In genomic region chrX:75156537-75156945, GRCh38 we compare ENCODE assay signal across 8 cellular contexts. TPM values are rescaled to one million over a fixed set of nuclear protein-coding genes. Genes with fewer than 3 reads are reported as not detected.
DNase-seq lines count a peak whose midpoint lies in the region; ATAC-seq and TF ChIP-seq lines count a peak whose summit lies in the region.

No MANE protein-coding gene starts in this region.

- H3K4me3 Mint-ChIP-seq in activated T-helper 17 cell treated with anti-CD3 and anti-CD28 coated beads, Interleukin-2, amount 50 U/mL, for 72 hours = peak overlapping the region; percentile 99

- no peak for TF ChIP-seq POLR2A in heart left ventricle (IDR thresholded peaks at IDR 0.05)

- no peaks in the 10 kb centered on the region for H3K27me3 ChIP-seq in heart left ventricle

- peak; percentile 1 for DNase-seq in ELR (ENCODE audit: low read depth)
- no peak for DNase-seq in heart left ventricle
- peak; percentile 62 for DNase-seq in renal cortical epithelial cell (ENCODE audit: low read depth)
- DNase-seq in posterior cingulate gyrus = no peak
- DNase-seq in HuH-7 (ENCODE audit: low spot score) = no peak

- H3K27ac Mint-ChIP-seq in activated T-helper 17 cell treated with anti-CD3 and anti-CD28 coated beads, Interleukin-2, amount 50 U/mL, for 72 hours = peak overlapping the region; percentile 98

- WGBS in heart left ventricle, 4 donors = 10 to 41% (median 29%) methylated on average over 7 of the region's 7 CpGs

- H3K4me1 ChIP-seq in heart left ventricle = peaks cover 0 to 20% (median 5%) of the 10 kb centered on the region in 12 donors

- ATAC-seq in HG03432 (IDR thresholded peaks at IDR 0.05; ENCODE audit: unreplicated experiment) (peak; percentile 26), heart left ventricle (no peak), GM21381 (IDR thresholded peaks at IDR 0.05; ENCODE audit: unreplicated experiment) (no peak)
- ATAC-seq in activated T-helper 17 cell treated with anti-CD3 and anti-CD28 coated beads, Interleukin-2, amount 50 U/mL, for 72 hours (replicated peaks) = no peak

- H3K9me3 ChIP-seq in heart left ventricle = no peaks in the 10 kb centered on the region

- H3K27me3 Mint-ChIP-seq in activated T-helper 17 cell treated with anti-CD3 and anti-CD28 coated beads, Interleukin-2, amount 50 U/mL, for 72 hours = no peaks in the 10 kb centered on the region

- no peaks in the 10 kb centered on the region for H3K36me3 ChIP-seq in heart left ventricle

- H3K9me3 Mint-ChIP-seq in activated T-helper 17 cell treated with anti-CD3 and anti-CD28 coated beads, Interleukin-2, amount 50 U/mL, for 72 hours = no peaks in the 10 kb centered on the region

- intact Hi-C loops in heart left ventricle (cut with DNase I) (loop anchor here in 4 of 10 donors (5.0 to 10.0 kb wide), 3 partner anchors 116 to 366 kb away; partner anchors contain the start of genes UPRT (in 3 of the 4) and ZDHHC15 (in 1 of the 4)), posterior cingulate gyrus (cut with DNase I) (no loop called here)

- peaks cover 16% of the 10 kb centered on the region for H3K4me1 Mint-ChIP-seq in activated T-helper 17 cell treated with anti-CD3 and anti-CD28 coated beads, Interleukin-2, amount 50 U/mL, for 72 hours

- H3K4me3 ChIP-seq in heart left ventricle = peak overlapping the region; percentile 13 to 85 (median 67)

- peak overlapping the region; percentile 26 to 90 (median 80) for H3K27ac ChIP-seq in heart left ventricle

- TF ChIP-seq CTCF in heart left ventricle (IDR thresholded peaks at IDR 0.05) = no peak

- peaks cover 34% of the 10 kb centered on the region for H3K36me3 Mint-ChIP-seq in activated T-helper 17 cell treated with anti-CD3 and anti-CD28 coated beads, Interleukin-2, amount 50 U/mL, for 72 hours (ENCODE audit: low read depth)

RNA-seq across cellular contexts. Expression of gene ABCB7, which starts 0.5 kb away (rescaled TPM):
- 10 to 100 TPM; 21.6 to 76.9 TPM for total RNA-seq in activated T-helper 17 cell treated with anti-CD3 and anti-CD28 coated beads, Interleukin-2, amount 50 U/mL, for 72 hours
- total RNA-seq in heart left ventricle (10 to 100 TPM; 29.3 to 58.5 (median 36.9) TPM), renal cortical epithelial cell (29.4 and 30.7 TPM in 2 replicates)
- polyA plus RNA-seq in heart left ventricle = 10 to 100 TPM; 14.4 to 24.7 TPM

Comparison
In these comparisons a context has a peak if more than half of its experiments do, and no peak if none do; other contexts are left out.
1. DNase-seq: peak in ELR (single experiment) and renal cortical epithelial cell (single experiment); none in heart left ventricle (0 of 5), posterior cingulate gyrus (0 of 10) and HuH-7 (single experiment).